In the genomic region with DNA sequence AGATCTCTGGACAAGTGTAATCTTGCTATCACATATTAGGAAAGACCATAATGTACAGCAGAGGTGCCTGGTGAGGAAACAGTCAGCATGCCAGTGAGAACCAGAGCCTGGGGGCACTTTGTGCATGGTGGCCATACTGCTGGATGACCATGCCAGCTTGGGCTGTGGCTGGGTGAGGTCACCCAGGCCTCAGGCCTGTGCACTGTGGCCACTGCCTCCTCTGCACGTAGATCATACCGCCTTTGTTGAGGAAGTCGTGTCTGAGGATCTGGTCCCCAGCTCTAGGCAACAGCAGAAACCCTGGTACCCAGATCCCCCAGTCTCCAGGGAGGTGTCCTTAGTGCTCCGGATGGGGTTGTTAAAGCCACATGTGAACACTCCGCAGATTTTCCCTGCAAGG, we compare ENCODE assay signal across 11 cellular contexts. TPM values are rescaled to one million over a fixed set of nuclear protein-coding genes. Genes with fewer than 3 reads are reported as not detected.
DNase-seq lines count a peak whose midpoint lies in the region; ATAC-seq and TF ChIP-seq lines count a peak whose summit lies in the region.
"Had no signal": no experiment of that assay in that cellular context is flagged by ENCODE, and none has a peak within 500 bp of the region (broad histone marks: within the 10 kb centered on the region; RNA-seq: fewer than 3 reads in every experiment).

No MANE protein-coding gene starts in this region.

- H3K4me1 Mint-ChIP-seq in activated B cell treated with CpG ODN at 0.5 μM for 24 hours (peaks cover 70% of the 10 kb centered on the region), osteocyte (ENCODE audit: unreplicated experiment) (peaks cover 38% of the 10 kb centered on the region)

- H3K27me3 ChIP-seq in right atrium auricular region (no peaks in the 10 kb centered on the region), transverse colon (no peaks in the 10 kb centered on the region)
- H3K27me3 ChIP-seq: SJSA1 had no signal

- H3K4me3 ChIP-seq in right atrium auricular region (no peak overlapping the region), transverse colon (no peak overlapping the region)
- H3K4me3 ChIP-seq: SJSA1 had no signal

- H3K9me3 ChIP-seq in right atrium auricular region (no peaks in the 10 kb centered on the region), transverse colon (no peaks in the 10 kb centered on the region)
- H3K9me3 ChIP-seq: SJSA1 had no signal

- no peak overlapping the region for H3K27ac ChIP-seq in right atrium auricular region
- H3K27ac ChIP-seq in transverse colon = peak overlapping the region in 3 of 4 donors; percentile 8 to 48 (median 42)
- H3K27ac ChIP-seq: SJSA1 had no signal

- H3K4me1 ChIP-seq in right atrium auricular region (peaks cover 0 to 39% of the 10 kb centered on the region in 2 donors), transverse colon (peaks cover 15 to 48% (median 32%) of the 10 kb centered on the region in 4 donors)
- H3K4me1 ChIP-seq: SJSA1 had no signal

- CTCF ChIA-PET in activated B cell treated with CpG ODN at 0.5 μM for 24 hours (lab: Charles Lee) = no interaction called here

- H3K36me3 Mint-ChIP-seq in activated B cell treated with CpG ODN at 0.5 μM for 24 hours (ENCODE audit: low read depth) (peaks cover 5% of the 10 kb centered on the region), osteocyte (ENCODE audit: unreplicated experiment) (peaks cover 3% of the 10 kb centered on the region)

- H3K36me3 ChIP-seq in right atrium auricular region (no peaks in the 10 kb centered on the region), transverse colon (no peaks in the 10 kb centered on the region)
- H3K36me3 ChIP-seq: SJSA1 had no signal

- DNase-seq in cardiac septum (ENCODE audit: low spot score) (peak; percentile 72), right atrium auricular region (ENCODE audit: low spot score) (no peak), activated B cell treated with CpG ODN at 0.5 μM for 24 hours (no peak), medulla oblongata (ENCODE audit: extremely low spot score) (peak; percentile 27), transverse colon (no peak), osteocyte (ENCODE audit: extremely low spot score, unreplicated experiment) (no peak), NCI-H446 treated with DMSO at 0.1 percent for 48 hours (lab: John Stamatoyannopoulos, UW) (no peak)
- DNase-seq: activated gamma-delta T cell treated with Interleukin-2 at 50 U/mL for 16 hours, glutamatergic neuron had no signal

- TF ChIP-seq POLR2A in transverse colon (IDR thresholded peaks at IDR 0.05) = no peak

- POLR2A ChIA-PET in activated B cell treated with CpG ODN at 0.5 μM for 24 hours (lab: Charles Lee) = interaction anchor here (0.5 kb wide), 1 partner anchor 119 kb away, joined by 3 read pairs; no protein-coding TSS in a partner anchor

- intact Hi-C loops in cardiac septum (cut with DNase I) = no loop called here
- intact Hi-C loops in activated B cell treated with CpG ODN at 0.5 μM for 24 hours (cut with micrococcal nuclease) = no loop called here
- intact Hi-C loops in transverse colon (cut with DNase I; ENCODE audit: low total_unique reads) = no loop called here

- H3K27ac Mint-ChIP-seq in activated B cell treated with CpG ODN at 0.5 μM for 24 hours (peak overlapping the region; percentile 46), osteocyte (ENCODE audit: unreplicated experiment) (no peak overlapping the region)

- H3K27me3 Mint-ChIP-seq in activated B cell treated with CpG ODN at 0.5 μM for 24 hours (no peaks in the 10 kb centered on the region), osteocyte (ENCODE audit: unreplicated experiment) (no peaks in the 10 kb centered on the region)

- H3K4me3 Mint-ChIP-seq in activated B cell treated with CpG ODN at 0.5 μM for 24 hours (no peak overlapping the region), osteocyte (ENCODE audit: unreplicated experiment) (no peak overlapping the region)

- in situ Hi-C loops in transverse colon (cut with MboI; ENCODE audit: low pct_ligation_motif_present in 1 of 4, low pct_unique_long_range_greater_than_20kb in 1 of 4, low sequenced_read_pairs in 3 of 4) = no loop called here

- H3K9me3 Mint-ChIP-seq in activated B cell treated with CpG ODN at 0.5 μM for 24 hours (no peaks in the 10 kb centered on the region), osteocyte (ENCODE audit: unreplicated experiment) (no peaks in the 10 kb centered on the region)

- TF ChIP-seq EP300 in transverse colon (IDR thresholded peaks at IDR 0.05; ENCODE audit: low read depth) = no peak

- no peak for TF ChIP-seq CTCF in right atrium auricular region (IDR thresholded peaks at IDR 0.05)
- no peak for TF ChIP-seq CTCF in activated B cell treated with CpG ODN at 0.5 μM for 24 hours (IDR thresholded peaks at IDR 0.05)
- TF ChIP-seq CTCF in transverse colon (IDR thresholded peaks at IDR 0.05) = no peak
- TF ChIP-seq CTCF in osteocyte (IDR thresholded peaks at IDR 0.05) = no peak

- no peak for ATAC-seq in activated B cell treated with CpG ODN at 0.5 μM for 24 hours (ENCODE audit: low read depth)
- no peak for ATAC-seq in HG02870 (IDR thresholded peaks at IDR 0.05; ENCODE audit: unreplicated experiment)

- WGBS in transverse colon (ENCODE audit: low coverage in 1 of 2), 2 donors = 59 to 66% methylated on average over 2 to 5 of the region's 5 CpGs

RNA-seq across cellular contexts. Expression of a gene that starts 38.9 kb away (rescaled TPM):
- total RNA-seq in cardiac septum (3.9 TPM), right atrium auricular region (1 to 10 TPM; 3.4 to 5.2 TPM), activated B cell treated with CpG ODN at 0.5 μM for 24 hours (36.2 and 45.5 TPM in 2 replicates), transverse colon (10 to 100 TPM; 27.3 to 43.4 (median 35.6) TPM), osteocyte (16.3 and 24.2 TPM in 2 replicates)

Comparison
In these comparisons a context has a peak if more than half of its experiments do, and no peak if none do; other contexts are left out.
1. DNase-seq: peak in cardiac septum (single experiment) and medulla oblongata (single experiment); none in right atrium auricular region (single experiment), activated B cell treated with CpG ODN at 0.5 μM for 24 hours (single experiment), transverse colon (single experiment), osteocyte (single experiment) and NCI-H446 treated with DMSO at 0.1 percent for 48 hours (single experiment).
2. H3K27ac ChIP-seq: peak in transverse colon (3 of 4); none in right atrium auricular region (0 of 2).